17 cellular contexts compared by ENCODE assay signal in genomic region chr6:167241330-167242163, GRCh38. TPM values are rescaled to one million over a fixed set of nuclear protein-coding genes. Genes with fewer than 3 reads are reported as not detected.
DNase-seq lines count a peak whose midpoint lies in the region; ATAC-seq and TF ChIP-seq lines count a peak whose summit lies in the region.
"Not testable (repeated sequence)": the region's sequence is repeated elsewhere in the genome, so short reads cannot be mapped to it uniquely, and the experiment has no call there.
"Had no signal": no experiment of that assay in that cellular context is flagged by ENCODE, and none has a peak within 500 bp of the region (broad histone marks: within the 10 kb centered on the region; RNA-seq: fewer than 3 reads in every experiment).

No MANE protein-coding gene starts in this region.

- peak overlapping the region; percentile 75 for H2AFZ ChIP-seq in parathyroid adenoma

- H3K4me3 Mint-ChIP-seq in type B pancreatic cell, result peak overlapping the region; percentile 31

- H3K27ac Mint-ChIP-seq in type B pancreatic cell, result peak overlapping the region; percentile 79

- intact Hi-C loops in colonic mucosa (cut with DNase I); left ventricle myocardium superior (cut with micrococcal nuclease): not testable (repeated sequence)

- H3K36me3 ChIP-seq in HUES48 (ENCODE audit: control insufficient read depth, insufficient read depth, low read length), result peaks cover 19% of the 10 kb centered on the region
- not testable (repeated sequence) for H3K36me3 ChIP-seq in WERI-Rb-1; colonic mucosa; parathyroid adenoma (ENCODE audit: control insufficient read depth, insufficient read depth, low read length)

- peak; percentile 21 for ATAC-seq in left ventricle myocardium superior

- H3K27me3 Mint-ChIP-seq in type B pancreatic cell, result peaks cover 20% of the 10 kb centered on the region

- H3K27ac ChIP-seq in HUES48 (ENCODE audit: low read depth, low read length) (peak overlapping the region; percentile 21), WERI-Rb-1 (peak overlapping the region; percentile 97)
- H3K27ac ChIP-seq in colonic mucosa, parathyroid adenoma: not testable (repeated sequence)

- peaks cover 51% of the 10 kb centered on the region for H3K4me1 Mint-ChIP-seq in type B pancreatic cell (ENCODE audit: unreplicated experiment)

- H3K4me1 ChIP-seq in HUES48 (ENCODE audit: control insufficient read depth, insufficient read depth, low read length), result peaks cover 47% of the 10 kb centered on the region
- H3K4me1 ChIP-seq in colonic mucosa, parathyroid adenoma: not testable (repeated sequence)

- H3K9me3 Mint-ChIP-seq in type B pancreatic cell, result not testable (repeated sequence)

- not testable (repeated sequence) for TF ChIP-seq CTCF in WERI-Rb-1 (IDR thresholded peaks at IDR 0.05; ENCODE audit: low read depth, low read length); colonic mucosa (IDR thresholded peaks at IDR 0.05); parathyroid adenoma (IDR thresholded peaks at IDR 0.05); type B pancreatic cell (conservative IDR thresholded peaks at IDR 0.05)

- DNase-seq in NCI-H524 (lab: John Stamatoyannopoulos, UW) (peak; percentile 72 to 82), WERI-Rb-1 (peak; percentile 86), colonic mucosa (peak; percentile 56), midbrain (lab: John Stamatoyannopoulos, UW) (peak; percentile 12)
- not testable (repeated sequence) for DNase-seq in left ventricle myocardium superior; type B pancreatic cell (ENCODE audit: extremely low spot score, unreplicated experiment)

- H3K4me3 ChIP-seq in HUES48 (ENCODE audit: low read depth, low read length); colonic mucosa; parathyroid adenoma (ENCODE audit: low read depth, low read length): not testable (repeated sequence)
- H3K4me3 ChIP-seq in WERI-Rb-1 (ENCODE audit: low read depth, low read length), result peak overlapping the region; percentile 29

- H3K27me3 ChIP-seq in HUES48 (ENCODE audit: control insufficient read depth, insufficient read depth, low read length); WERI-Rb-1 (ENCODE audit: insufficient read depth, low read depth, severe bottlenecking); colonic mucosa; parathyroid adenoma (ENCODE audit: control insufficient read depth, insufficient read depth, low read length): not testable (repeated sequence)

- H3K9me3 ChIP-seq in HUES48 (ENCODE audit: control insufficient read depth, insufficient read depth, low read length); WERI-Rb-1 (ENCODE audit: severe bottlenecking); colonic mucosa; parathyroid adenoma (ENCODE audit: control insufficient read depth, low read length): not testable (repeated sequence)

- H3K4me2 ChIP-seq in parathyroid adenoma (ENCODE audit: low read length), result not testable (repeated sequence)

- H3K36me3 Mint-ChIP-seq in type B pancreatic cell, result not testable (repeated sequence)

- not testable (repeated sequence) for H3K9ac ChIP-seq in HUES48 (ENCODE audit: low read depth, low read length); colonic mucosa (ENCODE audit: low read depth in 2 of 2, low read length in 2 of 2); parathyroid adenoma

- not testable (repeated sequence) for H3K79me2 ChIP-seq in parathyroid adenoma

RNA-seq across cellular contexts. Expression of gene UNC93A, which starts 49.6 kb away (rescaled TPM):
- 1 to 10 TPM in 1 of 2 donors, under 1 TPM in 1; 0.53 to 2.5 TPM for total RNA-seq in colonic mucosa
- total RNA-seq in left ventricle myocardium superior, result not detected
- 3.7 and 11.2 TPM in 2 replicates for total RNA-seq in type B pancreatic cell (ENCODE audit: low replicate concordance)
- total RNA-seq: activated CD8-positive, alpha-beta T cell treated with anti-CD3 and anti-CD28 coated beads, Interleukin-2, amount 10 ng/mL, durations not matched to agents 7 days and 5 days; activated naive CD4-positive, alpha-beta T cell treated with anti-CD3 and anti-CD28 coated beads for 36 hours; fibroblast of villous mesenchyme; lung; mononuclear cell; natural killer cell treated with Interleukin-12 subunit alpha and Interleukin-12 subunit beta and Interleukin-15 and Interleukin-18, amount 100 ng/mL, for 72 hours; posterior vena cava; RPMI7951; ureter had no signal
